Comparison of ENCODE assay signal across 8 cellular contexts in genomic region chr1:229848762-229849677, GRCh38.
DNase-seq lines count a peak whose midpoint lies in the region; ATAC-seq lines count a peak whose summit lies in the region.

No MANE protein-coding gene starts in this region.

- DNase-seq in SIG-M5 treated with dmso at 0.1 percent for 504 hours (lab: John Stamatoyannopoulos, UW; ENCODE audit: unreplicated experiment), result peak; percentile 39
- DNase-seq in SIG-M5 (lab: John Stamatoyannopoulos, UW), result no peak
- peak; percentile 50 for DNase-seq in NCI-H146 treated with DMSO at 0.1 percent for 48 hours (lab: John Stamatoyannopoulos, UW; ENCODE audit: unreplicated experiment)
- DNase-seq in astrocyte of the hippocampus (ENCODE audit: low read depth, low spot score), result peak; percentile 34
- DNase-seq in myocyte (ENCODE audit: low read depth), result peak; percentile 24
- no peak for DNase-seq in effector CD8-positive, alpha-beta T cell (lab: John Stamatoyannopoulos, UW)
- no peak for DNase-seq in GDM1 (lab: John Stamatoyannopoulos, UW)

- no peak for ATAC-seq in GM21360 (IDR thresholded peaks at IDR 0.05; ENCODE audit: unreplicated experiment)

Comparison
In these comparisons a context has a peak if more than half of its experiments do, and no peak if none do; other contexts are left out.
1. DNase-seq: peak in SIG-M5 treated with dmso at 0.1 percent for 504 hours (single experiment), NCI-H146 treated with DMSO at 0.1 percent for 48 hours (single experiment), astrocyte of the hippocampus (single experiment) and myocyte (single experiment); none in SIG-M5 (single experiment), effector CD8-positive, alpha-beta T cell (single experiment) and GDM1 (single experiment).